ENCODE assay signal across 13 cellular contexts in the genomic region with DNA sequence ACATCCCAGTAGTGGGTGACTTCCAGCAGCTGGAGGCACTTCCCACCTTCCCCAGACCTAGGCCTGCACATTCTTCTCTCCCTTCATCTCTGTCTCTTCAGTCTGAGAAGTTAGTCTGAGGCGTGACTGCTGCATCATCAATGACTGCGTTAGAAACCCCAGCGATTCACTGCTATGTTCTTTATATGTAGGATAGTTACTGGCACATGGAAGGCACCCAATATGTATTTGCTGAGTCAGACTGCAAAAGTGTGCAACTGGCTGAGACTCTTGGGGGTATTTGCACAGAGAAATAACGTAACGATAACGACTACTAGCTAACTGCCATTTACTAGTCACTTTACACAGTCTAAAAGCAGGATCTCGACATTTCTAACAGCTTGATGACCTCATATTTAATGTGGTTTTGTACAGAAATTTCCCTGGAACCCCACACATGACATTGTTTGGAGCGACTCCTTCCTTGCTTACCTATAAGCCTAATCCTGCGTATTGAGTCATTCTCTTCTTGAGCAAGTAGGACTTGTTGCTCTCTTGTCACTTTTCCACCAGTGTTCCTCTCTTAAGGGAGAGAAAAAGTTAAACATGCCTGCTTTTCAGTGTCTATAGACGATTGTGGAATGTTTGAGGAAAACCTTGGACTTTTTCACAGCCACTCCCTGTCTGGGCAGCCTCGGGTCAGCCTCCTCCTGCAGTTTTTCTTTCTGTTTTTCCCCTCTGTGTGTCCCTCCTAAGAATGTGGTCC. TPM values are rescaled to one million over a fixed set of nuclear protein-coding genes. Genes with fewer than 3 reads are reported as not detected.
A peak's percentile ranks its signal among the peaks of the same experiment; 100 is the strongest.
DNase-seq lines count a peak whose midpoint lies in the region; ATAC-seq, FAIRE-seq and TF ChIP-seq lines count a peak whose summit lies in the region.
"Had no signal": no experiment of that assay in that cellular context is flagged by ENCODE, and none has a peak within 500 bp of the region (broad histone marks: within the 10 kb centered on the region; RNA-seq: fewer than 3 reads in every experiment).

No MANE protein-coding gene starts in this region.

- H3K27ac ChIP-seq in foreskin keratinocyte, result peak overlapping the region; percentile 96
- peak overlapping the region; percentile 54 for H3K27ac ChIP-seq in skeletal muscle tissue (ENCODE audit: low read depth, low read length)
- H3K27ac ChIP-seq: uterus had no signal

- H3K27me3 Mint-ChIP-seq in T-helper 1 cell treated with Interleukin-12 subunit alpha and Interleukin-12 subunit beta and Interleukin-4 antibody, amounts not matched to agents 30 μg/mL and 1 μg/mL, for 36 hours (ENCODE audit: low read depth), result no peaks in the 10 kb centered on the region
- H3K27me3 Mint-ChIP-seq in activated T-helper 1 cell treated with anti-CD3 and anti-CD28 coated beads, Interleukin-12 subunit alpha, Interleukin-12 subunit beta, Interleukin-2, Interleukin-4 antibody, amounts not matched to agents 30 ng/mL and 10 ng/mL and 1 ng/mL, durations not matched to agents 14 hours and 24 hours and 36 hours (ENCODE audit: insufficient read depth), result no peaks in the 10 kb centered on the region

- no peak for TF ChIP-seq CTCF in foreskin keratinocyte (conservative IDR thresholded peaks at IDR 0.05)

- no peaks in the 10 kb centered on the region for H3K36me3 ChIP-seq in skeletal muscle tissue (ENCODE audit: control insufficient read depth in 3 of 3, insufficient read depth in 3 of 3, low read length in 3 of 3)
- H3K36me3 ChIP-seq: uterus had no signal

- peaks cover 7% of the 10 kb centered on the region for H3K36me3 Mint-ChIP-seq in T-helper 1 cell treated with Interleukin-12 subunit alpha and Interleukin-12 subunit beta and Interleukin-4 antibody, amounts not matched to agents 30 μg/mL and 1 μg/mL, for 36 hours (ENCODE audit: low read depth)
- peaks cover 6% of the 10 kb centered on the region for H3K36me3 Mint-ChIP-seq in activated T-helper 1 cell treated with anti-CD3 and anti-CD28 coated beads, Interleukin-12 subunit alpha, Interleukin-12 subunit beta, Interleukin-2, Interleukin-4 antibody, amounts not matched to agents 30 ng/mL and 10 ng/mL and 1 ng/mL, durations not matched to agents 14 hours and 24 hours and 36 hours (ENCODE audit: low read depth)

- H3K9me3 ChIP-seq in skeletal muscle tissue (ENCODE audit: control insufficient read depth in 3 of 3, low read length in 3 of 3), result no peaks in the 10 kb centered on the region
- H3K9me3 ChIP-seq: uterus had no signal

- peak; percentile 20 for ATAC-seq in foreskin keratinocyte

- intact Hi-C loops in activated T-helper 1 cell treated with anti-CD3 and anti-CD28 coated beads, Interleukin-12 subunit alpha, Interleukin-12 subunit beta, Interleukin-2, Interleukin-4 antibody, amounts not matched to agents 30 ng/mL and 10 ng/mL and 1 ng/mL, durations not matched to agents 14 hours and 24 hours and 36 hours (cut with micrococcal nuclease), result loop anchor here (1.0 to 10.0 kb wide), 3 partner anchors 45 to 337 kb away; a partner anchor contains a TSS

- H3K27me3 ChIP-seq in foreskin keratinocyte (no peaks in the 10 kb centered on the region), skeletal muscle tissue (ENCODE audit: control insufficient read depth in 3 of 3, insufficient read depth in 3 of 3, low read length in 3 of 3) (no peaks in the 10 kb centered on the region)
- H3K27me3 ChIP-seq: uterus had no signal

- H3K4me1 Mint-ChIP-seq in T-helper 1 cell treated with Interleukin-12 subunit alpha and Interleukin-12 subunit beta and Interleukin-4 antibody, amounts not matched to agents 30 μg/mL and 1 μg/mL, for 36 hours (ENCODE audit: low read depth), result peaks cover 39% of the 10 kb centered on the region
- peaks cover 41% of the 10 kb centered on the region for H3K4me1 Mint-ChIP-seq in activated T-helper 1 cell treated with anti-CD3 and anti-CD28 coated beads, Interleukin-12 subunit alpha, Interleukin-12 subunit beta, Interleukin-2, Interleukin-4 antibody, amounts not matched to agents 30 ng/mL and 10 ng/mL and 1 ng/mL, durations not matched to agents 14 hours and 24 hours and 36 hours (ENCODE audit: low read depth)

- H3K9me3 Mint-ChIP-seq in T-helper 1 cell treated with Interleukin-12 subunit alpha and Interleukin-12 subunit beta and Interleukin-4 antibody, amounts not matched to agents 30 μg/mL and 1 μg/mL, for 36 hours, result peaks cover 13% of the 10 kb centered on the region
- peaks cover 10% of the 10 kb centered on the region for H3K9me3 Mint-ChIP-seq in activated T-helper 1 cell treated with anti-CD3 and anti-CD28 coated beads, Interleukin-12 subunit alpha, Interleukin-12 subunit beta, Interleukin-2, Interleukin-4 antibody, amounts not matched to agents 30 ng/mL and 10 ng/mL and 1 ng/mL, durations not matched to agents 14 hours and 24 hours and 36 hours
- H3K9me3 Mint-ChIP-seq: activated T-cell treated with anti-CD3 and anti-CD28 coated beads, Interleukin-2, amount 50 U/mL, for 4 hours had no signal

- H3K4me3 ChIP-seq in skeletal muscle tissue (ENCODE audit: low read length in 3 of 3), result peak overlapping the region in 2 of 3 donors; percentile 4 to 45
- H3K4me3 ChIP-seq: uterus had no signal

- FAIRE-seq in frontal cortex (lab: Jason Lieb, UNC), result no peak
- FAIRE-seq: A204.1, GM12891 had no signal

- peak overlapping the region in 1 of 3 donors; percentile 8 for H3K9ac ChIP-seq in skeletal muscle tissue (ENCODE audit: low read depth in 1 of 3, low read length in 3 of 3)

- peak overlapping the region; percentile 71 for H3K4me3 Mint-ChIP-seq in T-helper 1 cell treated with Interleukin-12 subunit alpha and Interleukin-12 subunit beta and Interleukin-4 antibody, amounts not matched to agents 30 μg/mL and 1 μg/mL, for 36 hours
- H3K4me3 Mint-ChIP-seq in activated T-helper 1 cell treated with anti-CD3 and anti-CD28 coated beads, Interleukin-12 subunit alpha, Interleukin-12 subunit beta, Interleukin-2, Interleukin-4 antibody, amounts not matched to agents 30 ng/mL and 10 ng/mL and 1 ng/mL, durations not matched to agents 14 hours and 24 hours and 36 hours, result peak overlapping the region; percentile 65
- H3K4me3 Mint-ChIP-seq: activated T-cell treated with anti-CD3 and anti-CD28 coated beads, Interleukin-2, amount 50 U/mL, for 4 hours had no signal

- peaks cover 27% of the 10 kb centered on the region for H3K4me1 ChIP-seq in foreskin keratinocyte
- H3K4me1 ChIP-seq in skeletal muscle tissue (ENCODE audit: control insufficient read depth in 3 of 3, insufficient read depth in 3 of 3, low read length in 3 of 3), result peaks cover 0 to 8% (median 5%) of the 10 kb centered on the region in 3 donors
- H3K4me1 ChIP-seq: uterus had no signal

- no peak for DNase-seq in T-helper 1 cell
- DNase-seq in activated T-helper 1 cell treated with anti-CD3 and anti-CD28 coated beads, Interleukin-12 subunit alpha, Interleukin-12 subunit beta, Interleukin-2, Interleukin-4 antibody, amounts not matched to agents 30 ng/mL and 10 ng/mL and 1 ng/mL, durations not matched to agents 14 hours and 24 hours and 36 hours (ENCODE audit: low spot score), result no peak
- peak; percentile 52 to 74 for DNase-seq in foreskin keratinocyte
- no peak for DNase-seq in frontal cortex (ENCODE audit: low spot score in 2 of 2)
- DNase-seq in mucosa of gallbladder (ENCODE audit: low spot score), result no peak
- no peak for DNase-seq in AG08395 (ENCODE audit: low spot score)
- DNase-seq: Karpas-422 had no signal

- peak overlapping the region; percentile 91 for H3K27ac Mint-ChIP-seq in T-helper 1 cell treated with Interleukin-12 subunit alpha and Interleukin-12 subunit beta and Interleukin-4 antibody, amounts not matched to agents 30 μg/mL and 1 μg/mL, for 36 hours
- peak overlapping the region; percentile 96 for H3K27ac Mint-ChIP-seq in activated T-helper 1 cell treated with anti-CD3 and anti-CD28 coated beads, Interleukin-12 subunit alpha, Interleukin-12 subunit beta, Interleukin-2, Interleukin-4 antibody, amounts not matched to agents 30 ng/mL and 10 ng/mL and 1 ng/mL, durations not matched to agents 14 hours and 24 hours and 36 hours

RNA-seq across cellular contexts. Expression of a gene that starts 45.5 kb away (rescaled TPM):
- total RNA-seq in activated T-helper 1 cell treated with anti-CD3 and anti-CD28 coated beads, Interleukin-12 subunit alpha, Interleukin-12 subunit beta, Interleukin-2, Interleukin-4 antibody, amounts not matched to agents 30 ng/mL and 10 ng/mL and 1 ng/mL, durations not matched to agents 14 hours and 24 hours and 36 hours, result 3.0 and 3.1 TPM in 2 replicates
- total RNA-seq in foreskin keratinocyte (3.1 and 3.5 TPM in 2 replicates), skeletal muscle tissue (6.8 TPM), frontal cortex (19.2 TPM), mucosa of gallbladder (7.4 TPM)
- polyA plus RNA-seq in foreskin keratinocyte, result 1.3 and 1.9 TPM in 2 replicates

RNA-seq across cellular contexts. Expression of a gene that starts 45.9 kb away (rescaled TPM):
- not detected in 2 replicates for total RNA-seq in activated T-helper 1 cell treated with anti-CD3 and anti-CD28 coated beads, Interleukin-12 subunit alpha, Interleukin-12 subunit beta, Interleukin-2, Interleukin-4 antibody, amounts not matched to agents 30 ng/mL and 10 ng/mL and 1 ng/mL, durations not matched to agents 14 hours and 24 hours and 36 hours
- 0.04 and 0.07 TPM in 2 replicates for total RNA-seq in foreskin keratinocyte
- polyA plus RNA-seq in foreskin keratinocyte, result not detected in 2 replicates
- total RNA-seq in skeletal muscle tissue, result 0.52 TPM
- 4.5 TPM for total RNA-seq in frontal cortex
- 0.37 TPM for total RNA-seq in mucosa of gallbladder
- total RNA-seq: activated T-cell treated with anti-CD3 and anti-CD28 coated beads, Interleukin-2, amount 50 U/mL, for 4 hours had no signal

Comparison
In these comparisons a context has a peak if more than half of its experiments do, and no peak if none do; other contexts are left out.
1. DNase-seq: peak in foreskin keratinocyte (2 of 2); none in T-helper 1 cell (0 of 5), activated T-helper 1 cell treated with anti-CD3 and anti-CD28 coated beads, Interleukin-12 subunit alpha, Interleukin-12 subunit beta, Interleukin-2, Interleukin-4 antibody, amounts not matched to agents 30 ng/mL and 10 ng/mL and 1 ng/mL, durations not matched to agents 14 hours and 24 hours and 36 hours (single experiment), frontal cortex (0 of 2), mucosa of gallbladder (single experiment) and AG08395 (single experiment).